ENCODE assay signal across 8 cellular contexts in genomic region chrX:1391707-1392375, GRCh38. TPM values are rescaled to one million over a fixed set of nuclear protein-coding genes. Genes with fewer than 3 reads are reported as not detected.
DNase-seq lines count a peak whose midpoint lies in the region; ATAC-seq and TF ChIP-seq lines count a peak whose summit lies in the region.

Gene SLC25A6, minus strand, starts transcription at chrX:1392113. Its CDS starts 104 bp downstream, at chrX:1392009.

- peak; percentile 98 to 100 (median 99) for DNase-seq in CD4-positive, alpha-beta T cell
- peak; percentile 93 for DNase-seq in activated CD8-positive, alpha-beta memory T cell treated with anti-CD3 and anti-CD28 coated beads, Interleukin-2, amount 50 U/mL, for 1 hour (ENCODE audit: extremely low read depth)
- peak; percentile 97 to 100 (median 100) for DNase-seq in naive thymus-derived CD4-positive, alpha-beta T cell
- DNase-seq in stimulated activated naive CD8-positive, alpha-beta T cell treated with anti-CD3 and anti-CD28 coated beads, Interleukin-15, Interleukin-2, amounts not matched to agents 100 U/mL and 50 U/mL, for 24 hours: peak; percentile 100
- no peak for DNase-seq in UCSD-AML1 (lab: John Stamatoyannopoulos, UW; ENCODE audit: unreplicated experiment)

- WGBS in HUES64: under 1% methylated on average over 90 of the region's 90 CpGs

- peak within 1 kb of the TSS; percentile 92 for H3K4me3 Mint-ChIP-seq in CD4-positive, alpha-beta T cell
- H3K4me3 Mint-ChIP-seq in naive thymus-derived CD4-positive, alpha-beta T cell: peak within 1 kb of the TSS; percentile 78 to 95 (median 92)

- peak; percentile 95 for ATAC-seq in CD4-positive, alpha-beta T cell (ENCODE audit: poor library complexity)
- ATAC-seq in GM21390 (IDR thresholded peaks at IDR 0.05; ENCODE audit: unreplicated experiment): peak; percentile 95
- peak; percentile 97 for ATAC-seq in esophagus mucosa
- peak; percentile 96 for ATAC-seq in naive thymus-derived CD4-positive, alpha-beta T cell
- peak; percentile 98 for ATAC-seq in stimulated activated naive CD8-positive, alpha-beta T cell treated with anti-CD3 and anti-CD28 coated beads, Interleukin-15, Interleukin-2, amounts not matched to agents 100 U/mL and 50 U/mL, for 24 hours

- H3K36me3 Mint-ChIP-seq in CD4-positive, alpha-beta T cell (ENCODE audit: low read depth): peaks cover 59% of the 10 kb centered on the region
- H3K36me3 Mint-ChIP-seq in naive thymus-derived CD4-positive, alpha-beta T cell: peaks cover 0 to 42% (median 24%) of the 10 kb centered on the region in 5 donors

- H3K4me1 ChIP-seq in HUES64 (ENCODE audit: insufficient read depth, low read length): no peaks in the 10 kb centered on the region
- peaks cover 25 to 33% of the 10 kb centered on the region in 2 donors for H3K4me1 ChIP-seq in naive thymus-derived CD4-positive, alpha-beta T cell (ENCODE audit: control insufficient read depth in 2 of 2, insufficient read depth in 2 of 2, low read length in 2 of 2)

- peak within 1 kb of the TSS; percentile 96 for H3K4me3 ChIP-seq in HUES64 (ENCODE audit: low read length)
- H3K4me3 ChIP-seq in naive thymus-derived CD4-positive, alpha-beta T cell (ENCODE audit: low read length): peak within 1 kb of the TSS; percentile 94

- no peaks in the 10 kb centered on the region for H3K9me3 Mint-ChIP-seq in CD4-positive, alpha-beta T cell
- no peaks in the 10 kb centered on the region for H3K9me3 Mint-ChIP-seq in naive thymus-derived CD4-positive, alpha-beta T cell

- no peaks in the 10 kb centered on the region for H3K27me3 Mint-ChIP-seq in CD4-positive, alpha-beta T cell
- H3K27me3 Mint-ChIP-seq in naive thymus-derived CD4-positive, alpha-beta T cell: no peaks in the 10 kb centered on the region

- intact Hi-C loops in CD4-positive, alpha-beta T cell (cut with DNase I, micrococcal nuclease): loop anchor here (2.0 to 10.0 kb wide), 11 partner anchors 59 to 1303 kb away; partner anchors contain the start of genes P2RY8 (in 2 of the 2), AKAP17A (in 1 of the 2), ASMTL (in 1 of the 2) and CD99 (in 1 of the 2)
- intact Hi-C loops in naive thymus-derived CD4-positive, alpha-beta T cell (cut with micrococcal nuclease): loop anchor here (1.0 to 5.0 kb wide), 18 partner anchors 55 to 1299 kb away; partner anchors contain the start of genes AKAP17A (in 2 of the 2), GTPBP6 (in 2 of the 2), P2RY8 (in 2 of the 2) and CD99 (in 1 of the 2)

- no peaks in the 10 kb centered on the region for H3K9me3 ChIP-seq in CD4-positive, alpha-beta T cell (ENCODE audit: control insufficient read depth, low read length)
- H3K9me3 ChIP-seq in HUES64 (ENCODE audit: insufficient read depth, low read depth, low read length): no peaks in the 10 kb centered on the region
- no peaks in the 10 kb centered on the region for H3K9me3 ChIP-seq in naive thymus-derived CD4-positive, alpha-beta T cell (ENCODE audit: control insufficient read depth in 2 of 3, low read length in 3 of 3)

- POLR2A ChIA-PET in CD4-positive, alpha-beta T cell (lab: Charles Lee): no interaction called here
- POLR2A ChIA-PET in naive thymus-derived CD4-positive, alpha-beta T cell (lab: Charles Lee): no interaction called here

- CTCF ChIA-PET in CD4-positive, alpha-beta T cell (lab: Charles Lee): no interaction called here
- CTCF ChIA-PET in naive thymus-derived CD4-positive, alpha-beta T cell (lab: Charles Lee): no interaction called here

- TF ChIP-seq CTCF in CD4-positive, alpha-beta T cell (IDR thresholded peaks at IDR 0.05): peak; percentile 28

- H3K36me3 ChIP-seq in HUES64 (ENCODE audit: insufficient read depth, low read length): peaks cover 58% of the 10 kb centered on the region
- peaks cover 22 to 50% (median 32%) of the 10 kb centered on the region in 3 experiments for H3K36me3 ChIP-seq in naive thymus-derived CD4-positive, alpha-beta T cell (ENCODE audit: control insufficient read depth in 2 of 3, insufficient read depth in 3 of 3, low read length in 3 of 3)

- no peaks in the 10 kb centered on the region for H3K27me3 ChIP-seq in CD4-positive, alpha-beta T cell (ENCODE audit: control insufficient read depth, insufficient read depth, low read length)
- no peaks in the 10 kb centered on the region for H3K27me3 ChIP-seq in HUES64 (ENCODE audit: insufficient read depth, low read length)
- H3K27me3 ChIP-seq in naive thymus-derived CD4-positive, alpha-beta T cell (ENCODE audit: control insufficient read depth in 2 of 2, insufficient read depth in 2 of 2, low read length in 2 of 2): no peaks in the 10 kb centered on the region

- H3K4me1 Mint-ChIP-seq in CD4-positive, alpha-beta T cell (ENCODE audit: low read depth): peaks cover 42% of the 10 kb centered on the region
- H3K4me1 Mint-ChIP-seq in naive thymus-derived CD4-positive, alpha-beta T cell: peaks cover 35 to 71% (median 52%) of the 10 kb centered on the region in 7 donors

- peak within 1 kb of the TSS; percentile 100 for H3K9ac ChIP-seq in HUES64 (ENCODE audit: low read depth, low read length)

- peak within 1 kb of the TSS; percentile 87 for H3K27ac ChIP-seq in CD4-positive, alpha-beta T cell (ENCODE audit: low read depth, low read length)
- peak within 1 kb of the TSS; percentile 100 for H3K27ac ChIP-seq in HUES64 (ENCODE audit: low read depth, low read length)
- H3K27ac ChIP-seq in naive thymus-derived CD4-positive, alpha-beta T cell (ENCODE audit: low read depth, low read length): peak within 1 kb of the TSS; percentile 97

- H3K27ac Mint-ChIP-seq in CD4-positive, alpha-beta T cell: peak within 1 kb of the TSS; percentile 85
- H3K27ac Mint-ChIP-seq in naive thymus-derived CD4-positive, alpha-beta T cell: peak within 1 kb of the TSS; percentile 84 to 98 (median 91)

RNA-seq across cellular contexts. Expression of gene SLC25A6, which starts in this region (rescaled TPM):
- total RNA-seq in CD4-positive, alpha-beta T cell: 100 to 1,000 TPM; 338 to 340 TPM
- 378 TPM for polyA plus RNA-seq in HUES64 (2013, experiment 1 of 2)
- polyA plus RNA-seq in HUES64 (2013, experiment 2 of 2): 420 TPM
- total RNA-seq in esophagus mucosa: 294 TPM
- 100 to 1,000 TPM; 238 to 341 (median 270) TPM for total RNA-seq in naive thymus-derived CD4-positive, alpha-beta T cell
- 100 to 1,000 TPM; 467 to 597 TPM for polyA plus RNA-seq in naive thymus-derived CD4-positive, alpha-beta T cell
